ENCODE assay signal across 8 cellular contexts in genomic region chr13:101339202-101339601, GRCh38.
"Had no signal": no experiment of that assay in that cellular context is flagged by ENCODE, and none has a peak within 500 bp of the region (broad histone marks: within the 10 kb centered on the region; RNA-seq: fewer than 3 reads in every experiment).

No MANE protein-coding gene starts in this region.

- H3K4me2 ChIP-seq: KMS-11 had no signal

- DNase-seq: GM23248, GOT3, H9, HCEC 1CT, KBM-7 had no signal

- H2AFZ ChIP-seq: GM23248 had no signal

- ATAC-seq: HepG2 had no signal

- FAIRE-seq: HepG2 had no signal

- H3K9ac ChIP-seq: GM23248, KMS-11 had no signal

- H3K4me3 ChIP-seq: GM23248 had no signal

- H3K27ac ChIP-seq: GM23248, HL-60, KMS-11 had no signal
